Comparison of ENCODE assay signal across 2 cellular contexts in the genomic region with DNA sequence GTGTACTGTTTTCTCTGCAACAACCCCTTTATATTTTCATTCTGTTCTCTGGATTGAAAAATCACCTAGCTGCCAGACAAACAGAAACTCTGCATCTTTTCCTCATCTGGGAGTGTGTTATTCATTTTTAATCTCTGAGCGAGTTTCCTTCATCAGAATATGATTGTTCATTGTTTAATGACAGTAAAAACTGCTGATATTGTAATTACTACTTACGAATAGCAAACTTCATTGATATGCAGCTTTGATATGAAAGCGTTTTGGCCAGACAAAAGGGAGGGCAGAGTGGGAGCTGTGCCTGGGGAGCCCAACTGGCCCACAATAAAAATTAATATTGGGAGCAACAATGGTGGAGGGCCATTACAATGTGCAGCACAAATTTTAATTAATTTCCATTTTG.
TF ChIP-seq lines count a peak whose summit lies in the region.

No MANE protein-coding gene starts in this region.

TF ChIP-seq in IMR-90, 13 proteins besides CTCF, POLR2A, EP300 and RAD21 (continued from another document):
- TF ChIP-seq MXI1 (IDR thresholded peaks at IDR 0.05; ENCODE audit: borderline replicate concordance, low read depth, low read length), result no peak
- TF ChIP-seq MAFK (IDR thresholded peaks at IDR 0.05; ENCODE audit: low read depth, low read length), result peak; percentile 40; the same call in 1 of the 2 replicates
- no peak for TF ChIP-seq MAZ (IDR thresholded peaks at IDR 0.05; ENCODE audit: borderline replicate concordance, low read depth, low read length)

TF ChIP-seq in K562, 482 proteins besides CTCF, POLR2A, EP300 and RAD21 (continued from another document):
- TF ChIP-seq C11orf30 (IDR thresholded peaks at IDR 0.05; ENCODE audit: low read depth) (0 out of 2 replicates have a peak, but pooled peaks have one; percentile 11), YBX1 (IDR thresholded peaks at IDR 0.05) (no peak), ZNF316 (IDR thresholded peaks at IDR 0.05) (peak; percentile 54)
